ENCODE assay signal across 1 cellular context in genomic region chr1:43358121-43358745, GRCh38.
TF ChIP-seq lines count a peak whose summit lies in the region.

No MANE protein-coding gene starts in this region.

TF ChIP-seq in K562, 482 proteins besides CTCF, POLR2A, EP300 and RAD21 (continued from another document and continues in another):
- no peak for TF ChIP-seq HINFP (tag; conservative IDR thresholded peaks at IDR 0.05; ENCODE audit: low read depth)
- peak; percentile 69 for TF ChIP-seq PRDM10 (IDR thresholded peaks at IDR 0.05; ENCODE audit: partially characterized antibody)
- TF ChIP-seq HEY1 (CRISPR knock-in tag; IDR thresholded peaks at IDR 0.05; ENCODE audit: borderline replicate concordance) = no peak
- TF ChIP-seq MTF1 (CRISPR knock-in tag; IDR thresholded peaks at IDR 0.05; ENCODE audit: borderline replicate concordance) = no peak
- no peak for TF ChIP-seq NELFE (IDR thresholded peaks at IDR 0.05; ENCODE audit: insufficient read depth, insufficient read length)
- TF ChIP-seq EWSR1 (IDR thresholded peaks at IDR 0.05; ENCODE audit: borderline replicate concordance, low read depth, partially characterized antibody) = no peak
- TF ChIP-seq GTF2B (IDR thresholded peaks at IDR 0.05; ENCODE audit: extremely low read depth, insufficient read length) = peak; percentile 17
- no peak for TF ChIP-seq SREBF2 (CRISPR knock-in tag; IDR thresholded peaks at IDR 0.05)
- no peak for TF ChIP-seq HDAC8 (tag; IDR thresholded peaks at IDR 0.05)
- no peak for TF ChIP-seq E2F3 (CRISPR knock-in tag; IDR thresholded peaks at IDR 0.05)
- TF ChIP-seq PURB (CRISPR knock-in tag; IDR thresholded peaks at IDR 0.05; ENCODE audit: low read depth) = no peak
- no peak for TF ChIP-seq DIDO1 (tag; IDR thresholded peaks at IDR 0.05; ENCODE audit: low read depth)
- TF ChIP-seq HLTF (IDR thresholded peaks at IDR 0.05) = no peak
- TF ChIP-seq ESRRA (IDR thresholded peaks at IDR 0.05; ENCODE audit: borderline replicate concordance, low read depth) = 0 out of 2 replicates have a peak, but pooled peaks have one; percentile 24
- no peak for TF ChIP-seq EZH2 (IDR thresholded peaks at IDR 0.05; ENCODE audit: borderline replicate concordance, low read depth, low read length)
- no peak for TF ChIP-seq RERE (CRISPR knock-in tag; IDR thresholded peaks at IDR 0.05; ENCODE audit: borderline replicate concordance)
- TF ChIP-seq ZNF24 (IDR thresholded peaks at IDR 0.05) = 0 out of 2 replicates have a peak, but pooled peaks have one; percentile 11
- no peak for TF ChIP-seq ZNF644 (tag; IDR thresholded peaks at IDR 0.05; ENCODE audit: low read depth)
- TF ChIP-seq KDM4B (IDR thresholded peaks at IDR 0.05; ENCODE audit: borderline replicate concordance in 2 of 2, low read depth in 1 of 2) = no peak
- peak; percentile 4 for TF ChIP-seq HMGN3 (IDR thresholded peaks at IDR 0.05; ENCODE audit: borderline replicate concordance, extremely low read depth, insufficient read length, low read depth, low read length)
- TF ChIP-seq RCOR1 (IDR thresholded peaks at IDR 0.05; ENCODE audit: borderline replicate concordance in 1 of 2, low read depth in 2 of 2, low read length in 2 of 2) = peak in 1 of 2 experiments; percentile 37; a peak in 1 of 4 replicates
- no peak for TF ChIP-seq ZFP1 (CRISPR knock-in tag; IDR thresholded peaks at IDR 0.05)
- TF ChIP-seq FOXA3 (CRISPR knock-in tag; conservative IDR thresholded peaks at IDR 0.05 in 1 of 2, IDR thresholded peaks at IDR 0.05 in 1 of 2) = no peak
- TF ChIP-seq SMAD3 (CRISPR knock-in tag; conservative IDR thresholded peaks at IDR 0.05) = no peak
- TF ChIP-seq CXXC5 (CRISPR knock-in tag; IDR thresholded peaks at IDR 0.05) = peak; percentile 72; the same call in 1 of the 2 replicates
- peak; percentile 69 for TF ChIP-seq DPF2 (IDR thresholded peaks at IDR 0.05)
- TF ChIP-seq BMI1 (IDR thresholded peaks at IDR 0.05; ENCODE audit: low read length) = no peak
- TF ChIP-seq NFIX (CRISPR knock-in tag; IDR thresholded peaks at IDR 0.05; ENCODE audit: low read depth) = no peak
- no peak for TF ChIP-seq TBP (optimal IDR thresholded peaks at IDR 0.05; ENCODE audit: low read depth, low read length)
- peak; percentile 76; the same call in 1 of the 2 replicates for TF ChIP-seq SP1 (CRISPR knock-in tag; IDR thresholded peaks at IDR 0.05)
- TF ChIP-seq ZNF77 (CRISPR knock-in tag; IDR thresholded peaks at IDR 0.05) = no peak
- TF ChIP-seq CBX2 (IDR thresholded peaks at IDR 0.05; ENCODE audit: insufficient read depth, low read length, poor library complexity, severe bottlenecking) = no peak
- TF ChIP-seq ZNF277 (CRISPR knock-in tag; IDR thresholded peaks at IDR 0.05; ENCODE audit: borderline replicate concordance) = no peak
- TF ChIP-seq ZNF274 (IDR thresholded peaks at IDR 0.05; ENCODE audit: borderline replicate concordance, low read depth, low read length) = no peak
- peak in 1 of 2 experiments; percentile 59; a peak in 2 of 4 replicates for TF ChIP-seq ARNT (IDR thresholded peaks at IDR 0.05)
- no peak for TF ChIP-seq NR2C2 (CRISPR knock-in tag; IDR thresholded peaks at IDR 0.05)
- TF ChIP-seq NR2C2 (tag; IDR thresholded peaks at IDR 0.05) = peak; percentile 61
- no peak; the same call in 1 of the 2 replicates for TF ChIP-seq HCFC1 (IDR thresholded peaks at IDR 0.05; ENCODE audit: low read depth, low read length)
- peak; percentile 50; the same call in 1 of the 2 replicates for TF ChIP-seq TRIM28 (IDR thresholded peaks at IDR 0.05)
- TF ChIP-seq ERF (CRISPR knock-in tag; IDR thresholded peaks at IDR 0.05) = no peak
- no peak for TF ChIP-seq KLF13 (tag; IDR thresholded peaks at IDR 0.05; ENCODE audit: borderline replicate concordance, low read depth)
- no peak for TF ChIP-seq ZNF740 (CRISPR knock-in tag; IDR thresholded peaks at IDR 0.05)
- no peak for TF ChIP-seq ZNF740 (tag; IDR thresholded peaks at IDR 0.05)
- no peak for TF ChIP-seq MYNN (IDR thresholded peaks at IDR 0.05)
- TF ChIP-seq MYNN (CRISPR knock-in tag; IDR thresholded peaks at IDR 0.05) = no peak
- peak; percentile 15; the same call in 1 of the 2 replicates for TF ChIP-seq ETV1 (tag; conservative IDR thresholded peaks at IDR 0.05; ENCODE audit: low read depth)
- TF ChIP-seq THAP7 (CRISPR knock-in tag; IDR thresholded peaks at IDR 0.05) = peak; percentile 64; the same call in 1 of the 2 replicates
- peak; percentile 30; the same call in 1 of the 2 replicates for TF ChIP-seq POLR2AphosphoS5 (IDR thresholded peaks at IDR 0.05; ENCODE audit: control insufficient read depth, insufficient read depth, low read depth, low read length)
- TF ChIP-seq BHLHE40 (IDR thresholded peaks at IDR 0.05; ENCODE audit: low read length) = 0 out of 2 replicates have a peak, but pooled peaks have one; percentile 34
- TF ChIP-seq MIER1 (IDR thresholded peaks at IDR 0.05; ENCODE audit: low read depth) = no peak
- TF ChIP-seq MLLT1 (IDR thresholded peaks at IDR 0.05) = peak in 1 of 2 experiments; percentile 61; a peak in 1 of 4 replicates
